16 cellular contexts compared by ENCODE assay signal in genomic region chr3:190258634-190259033, GRCh38.
DNase-seq lines count a peak whose midpoint lies in the region; ATAC-seq and TF ChIP-seq lines count a peak whose summit lies in the region.
"Had no signal": no experiment of that assay in that cellular context is flagged by ENCODE, and none has a peak within 500 bp of the region (broad histone marks: within the 10 kb centered on the region; RNA-seq: fewer than 3 reads in every experiment).

No MANE protein-coding gene starts in this region.

- H3K36me3 ChIP-seq in SK-N-MC (ENCODE audit: insufficient read depth, low read length) (no peaks in the 10 kb centered on the region), heart left ventricle (no peaks in the 10 kb centered on the region)
- H3K36me3 ChIP-seq: sigmoid colon had no signal

- H3K27ac ChIP-seq in SK-N-MC (peak overlapping the region; percentile 44), heart left ventricle (no peak overlapping the region)
- H3K27ac ChIP-seq: C4-2B, sigmoid colon had no signal

- no peaks in the 10 kb centered on the region for H3K4me1 Mint-ChIP-seq in activated T-helper 1 cell treated with anti-CD3 and anti-CD28 coated beads, Interleukin-12 subunit alpha, Interleukin-12 subunit beta, Interleukin-2, Interleukin-4 antibody, amounts not matched to agents 30 ng/mL and 10 ng/mL and 1 ng/mL, durations not matched to agents 14 hours and 24 hours and 36 hours (ENCODE audit: low read depth)
- H3K4me1 Mint-ChIP-seq: immature natural killer cell, T-cell had no signal

- ATAC-seq in heart left ventricle (peak in 2 of 4 donors; percentile 26 to 74), GM18858 (IDR thresholded peaks at IDR 0.05; ENCODE audit: unreplicated experiment) (no peak)
- ATAC-seq: Panc1, T-cell had no signal

- no peaks in the 10 kb centered on the region for H3K9me3 Mint-ChIP-seq in activated T-helper 1 cell treated with anti-CD3 and anti-CD28 coated beads, Interleukin-12 subunit alpha, Interleukin-12 subunit beta, Interleukin-2, Interleukin-4 antibody, amounts not matched to agents 30 ng/mL and 10 ng/mL and 1 ng/mL, durations not matched to agents 14 hours and 24 hours and 36 hours
- H3K9me3 Mint-ChIP-seq: T-cell had no signal

- peak overlapping the region; percentile 6 for H3K9ac ChIP-seq in SK-N-MC (ENCODE audit: insufficient read length)

- H3K27me3 ChIP-seq in heart left ventricle: no peaks in the 10 kb centered on the region
- H3K27me3 ChIP-seq: sigmoid colon had no signal

- whole genome bisulfite sequencing in heart left ventricle, 4 donors: 53 to 67% (median 57%) methylated on average over 5 of the region's 5 CpGs

- no peak for TF ChIP-seq POLR2A in heart left ventricle (IDR thresholded peaks at IDR 0.05)

- H3K9me3 ChIP-seq in SK-N-MC (ENCODE audit: low read depth, low read length) (no peaks in the 10 kb centered on the region), heart left ventricle (no peaks in the 10 kb centered on the region)
- H3K9me3 ChIP-seq: sigmoid colon had no signal

- H3K4me3 Mint-ChIP-seq in activated T-helper 1 cell treated with anti-CD3 and anti-CD28 coated beads, Interleukin-12 subunit alpha, Interleukin-12 subunit beta, Interleukin-2, Interleukin-4 antibody, amounts not matched to agents 30 ng/mL and 10 ng/mL and 1 ng/mL, durations not matched to agents 14 hours and 24 hours and 36 hours: no peak overlapping the region
- H3K4me3 Mint-ChIP-seq: immature natural killer cell, T-cell had no signal

- intact Hi-C loops in heart left ventricle (cut with DNase I): no loop called here
- intact Hi-C loops in activated T-helper 1 cell treated with anti-CD3 and anti-CD28 coated beads, Interleukin-12 subunit alpha, Interleukin-12 subunit beta, Interleukin-2, Interleukin-4 antibody, amounts not matched to agents 30 ng/mL and 10 ng/mL and 1 ng/mL, durations not matched to agents 14 hours and 24 hours and 36 hours (cut with micrococcal nuclease): no loop called here

- TF ChIP-seq CTCF in heart left ventricle (IDR thresholded peaks at IDR 0.05) (no peak), GM10266 (IDR thresholded peaks at IDR 0.05; ENCODE audit: control insufficient read depth, insufficient read depth, low read depth, missing control alignments) (no peak)

- H3K27ac Mint-ChIP-seq in activated T-helper 1 cell treated with anti-CD3 and anti-CD28 coated beads, Interleukin-12 subunit alpha, Interleukin-12 subunit beta, Interleukin-2, Interleukin-4 antibody, amounts not matched to agents 30 ng/mL and 10 ng/mL and 1 ng/mL, durations not matched to agents 14 hours and 24 hours and 36 hours: no peak overlapping the region
- H3K27ac Mint-ChIP-seq: immature natural killer cell, T-cell had no signal

- H3K4me3 ChIP-seq in SK-N-MC (no peak overlapping the region), heart left ventricle (no peak overlapping the region)
- H3K4me3 ChIP-seq: sigmoid colon had no signal

- peak; percentile 44 for DNase-seq in HK-2 (ENCODE audit: unreplicated experiment)
- peak; percentile 66 for DNase-seq in SK-N-MC (ENCODE audit: low read depth, low spot score)
- DNase-seq in heart left ventricle: peak in 3 of 5 donors; percentile 10 to 36 (median 31)
- peak; percentile 27 for DNase-seq in non-pigmented ciliary epithelial cell (ENCODE audit: low read depth)
- no peak for DNase-seq in activated T-helper 1 cell treated with anti-CD3 and anti-CD28 coated beads, Interleukin-12 subunit alpha, Interleukin-12 subunit beta, Interleukin-2, Interleukin-4 antibody, amounts not matched to agents 30 ng/mL and 10 ng/mL and 1 ng/mL, durations not matched to agents 14 hours and 24 hours and 36 hours (ENCODE audit: low spot score)
- no peak for DNase-seq in GM10266 (ENCODE audit: extremely low spot score)
- no peak for DNase-seq in mesenteric fat pad (ENCODE audit: low spot score)
- DNase-seq: activated CD4-positive, alpha-beta T cell treated with anti-CD3 and anti-CD28 coated beads for 48 hours; immature natural killer cell; NCI-H226; sigmoid colon; stimulated activated naive CD4-positive, alpha-beta T cell treated with Interleukin-2 at 50 U/mL for 16 hours; T-cell had no signal

- H3K36me3 Mint-ChIP-seq in activated T-helper 1 cell treated with anti-CD3 and anti-CD28 coated beads, Interleukin-12 subunit alpha, Interleukin-12 subunit beta, Interleukin-2, Interleukin-4 antibody, amounts not matched to agents 30 ng/mL and 10 ng/mL and 1 ng/mL, durations not matched to agents 14 hours and 24 hours and 36 hours (ENCODE audit: low read depth): no peaks in the 10 kb centered on the region
- H3K36me3 Mint-ChIP-seq: immature natural killer cell, T-cell had no signal

- peaks cover 0 to 10% (median 0%) of the 10 kb centered on the region in 12 donors for H3K4me1 ChIP-seq in heart left ventricle
- H3K4me1 ChIP-seq: sigmoid colon had no signal

- peaks cover 2% of the 10 kb centered on the region for H3K27me3 Mint-ChIP-seq in activated T-helper 1 cell treated with anti-CD3 and anti-CD28 coated beads, Interleukin-12 subunit alpha, Interleukin-12 subunit beta, Interleukin-2, Interleukin-4 antibody, amounts not matched to agents 30 ng/mL and 10 ng/mL and 1 ng/mL, durations not matched to agents 14 hours and 24 hours and 36 hours (ENCODE audit: insufficient read depth)

Comparison
In these comparisons a context has a peak if more than half of its experiments do, and no peak if none do; other contexts are left out.
1. DNase-seq: peak in HK-2 (single experiment), SK-N-MC (single experiment), heart left ventricle (3 of 5) and non-pigmented ciliary epithelial cell (single experiment); none in activated T-helper 1 cell treated with anti-CD3 and anti-CD28 coated beads, Interleukin-12 subunit alpha, Interleukin-12 subunit beta, Interleukin-2, Interleukin-4 antibody, amounts not matched to agents 30 ng/mL and 10 ng/mL and 1 ng/mL, durations not matched to agents 14 hours and 24 hours and 36 hours (single experiment), GM10266 (single experiment) and mesenteric fat pad (single experiment).